In the genomic region with DNA sequence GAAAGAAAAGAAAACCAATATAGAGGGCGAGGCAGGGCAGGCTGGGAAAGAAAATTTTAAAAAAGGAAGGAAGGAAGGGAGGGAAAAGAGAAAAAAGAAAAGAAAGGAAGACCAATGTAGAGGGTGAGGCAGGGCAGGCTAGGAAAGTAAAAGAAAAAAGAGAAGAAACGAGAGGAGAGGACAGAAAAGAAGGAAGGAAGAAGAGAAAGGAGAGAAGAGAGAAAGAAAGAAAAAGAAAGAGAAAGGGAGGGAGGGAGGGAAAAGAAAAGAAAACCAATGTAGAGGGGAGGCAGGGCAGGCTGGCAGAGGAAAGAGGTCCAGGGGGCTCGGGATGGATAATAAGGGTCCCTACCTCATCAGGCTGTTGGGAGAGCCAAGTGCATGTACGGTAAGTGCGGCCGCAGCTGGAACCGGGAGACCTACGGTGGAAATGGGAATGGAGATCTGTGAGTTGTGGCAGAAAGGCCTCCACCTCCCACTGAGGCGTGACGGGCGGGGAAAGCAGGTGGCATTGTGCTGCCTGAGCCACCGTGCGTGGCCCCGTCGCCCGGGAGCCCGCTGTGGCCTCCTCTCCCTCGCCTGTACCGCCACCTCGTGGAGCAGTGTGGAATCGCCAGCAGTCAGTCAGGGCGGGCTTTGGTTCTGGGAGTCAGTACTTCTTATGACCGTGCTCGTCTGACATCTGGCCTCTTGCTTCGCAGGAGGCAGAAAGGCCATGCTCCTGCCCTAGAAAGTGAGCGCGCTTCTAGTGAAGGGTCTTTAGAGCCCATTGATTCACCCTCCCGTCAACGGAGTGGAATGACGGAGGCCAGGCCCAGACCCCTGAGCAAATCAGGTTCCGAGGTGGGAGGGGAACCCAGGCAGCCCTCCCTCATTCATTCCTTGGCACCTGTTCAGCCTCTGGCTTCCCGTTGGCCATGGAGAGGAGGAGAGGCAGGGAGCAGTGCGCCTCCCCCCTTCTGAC, we compare ENCODE assay signal across 1 cellular context.
TF ChIP-seq lines count a peak whose summit lies in the region.

No MANE protein-coding gene starts in this region.

TF ChIP-seq in GM12878, 131 proteins besides CTCF, POLR2A, EP300 and RAD21 (continued from another document):
- TF ChIP-seq, protein P1, sequence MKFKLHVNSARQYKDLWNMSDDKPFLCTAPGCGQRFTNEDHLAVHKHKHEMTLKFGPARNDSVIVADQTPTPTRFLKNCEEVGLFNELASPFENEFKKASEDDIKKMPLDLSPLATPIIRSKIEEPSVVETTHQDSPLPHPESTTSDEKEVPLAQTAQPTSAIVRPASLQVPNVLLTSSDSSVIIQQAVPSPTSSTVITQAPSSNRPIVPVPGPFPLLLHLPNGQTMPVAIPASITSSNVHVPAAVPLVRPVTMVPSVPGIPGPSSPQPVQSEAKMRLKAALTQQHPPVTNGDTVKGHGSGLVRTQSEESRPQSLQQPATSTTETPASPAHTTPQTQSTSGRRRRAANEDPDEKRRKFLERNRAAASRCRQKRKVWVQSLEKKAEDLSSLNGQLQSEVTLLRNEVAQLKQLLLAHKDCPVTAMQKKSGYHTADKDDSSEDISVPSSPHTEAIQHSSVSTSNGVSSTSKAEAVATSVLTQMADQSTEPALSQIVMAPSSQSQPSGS (IDR thresholded peaks at IDR 0.05; ENCODE audit: low read length) = no peak
- no peak for TF ChIP-seq TBL1XR1 (IDR thresholded peaks at IDR 0.05; ENCODE audit: low read depth, low read length)
- no peak for TF ChIP-seq KAT2A (conservative IDR thresholded peaks at IDR 0.05; ENCODE audit: control insufficient read depth, low read depth, low read length)
- 0 out of 2 replicates have a peak, but pooled peaks have one; percentile 29 for TF ChIP-seq LARP7 (IDR thresholded peaks at IDR 0.05)
- TF ChIP-seq NR2F1 (conservative IDR thresholded peaks at IDR 0.05) = 0 out of 2 replicates have a peak, but pooled peaks have one; percentile 17
- TF ChIP-seq MXI1 (IDR thresholded peaks at IDR 0.05; ENCODE audit: low read depth, low read length) = 0 out of 2 replicates have a peak, but pooled peaks have one; percentile 50
- TF ChIP-seq IRF4 (IDR thresholded peaks at IDR 0.05; ENCODE audit: low read depth, low read length) = peak; percentile 56; the same call in 1 of the 2 replicates
- no peak for TF ChIP-seq GATAD2B (conservative IDR thresholded peaks at IDR 0.05; ENCODE audit: low read depth)
